In genomic region chrY:22367416-22367815, GRCh38 we compare ENCODE assay signal across 29 cellular contexts. TPM values are rescaled to one million over a fixed set of nuclear protein-coding genes. Genes with fewer than 3 reads are reported as not detected.
"Had no signal": no experiment of that assay in that cellular context is flagged by ENCODE, and none has a peak within 500 bp of the region (broad histone marks: within the 10 kb centered on the region; RNA-seq: fewer than 3 reads in every experiment).

No MANE protein-coding gene starts in this region.

- H3K4me1 Mint-ChIP-seq: activated CD4-positive, alpha-beta memory T cell treated with anti-CD3 and anti-CD28 coated beads, Interleukin-2, amount 10 ng/mL, durations not matched to agents 7 days and 5 days; activated T-helper 17 cell treated with anti-CD3 and anti-CD28 coated beads, Interleukin-2, amount 50 U/mL, for 72 hours; brain; central memory CD8-positive, alpha-beta T cell; IgD-negative memory B cell had no signal

- H3K36me3 Mint-ChIP-seq: activated naive CD8-positive, alpha-beta T cell; brain; IgD-negative memory B cell had no signal

- H3K4me3 ChIP-seq: Peyer's patch had no signal

- H3K36me3 ChIP-seq: Peyer's patch had no signal

- H3K27ac ChIP-seq: Peyer's patch, RWPE1, VCaP had no signal

- H3K27ac Mint-ChIP-seq: activated CD4-positive, alpha-beta memory T cell treated with anti-CD3 and anti-CD28 coated beads, Interleukin-2, amount 10 ng/mL, durations not matched to agents 7 days and 5 days; activated naive CD4-positive, alpha-beta T cell treated with anti-CD3 and anti-CD28 coated beads for 36 hours; activated naive CD8-positive, alpha-beta T cell; activated T-helper 17 cell treated with anti-CD3 and anti-CD28 coated beads, Interleukin-2, amount 50 U/mL, for 72 hours; brain; IgD-negative memory B cell had no signal

- H3K9me3 ChIP-seq: Peyer's patch had no signal

- H3K4me3 Mint-ChIP-seq: activated CD4-positive, alpha-beta memory T cell treated with anti-CD3 and anti-CD28 coated beads, Interleukin-2, amount 10 ng/mL, durations not matched to agents 7 days and 5 days; activated naive CD4-positive, alpha-beta T cell treated with anti-CD3 and anti-CD28 coated beads for 36 hours; activated naive CD8-positive, alpha-beta T cell; activated T-helper 17 cell treated with anti-CD3 and anti-CD28 coated beads, Interleukin-2, amount 50 U/mL, for 72 hours; brain; central memory CD8-positive, alpha-beta T cell; IgD-negative memory B cell had no signal

- DNase-seq: activated CD4-positive, alpha-beta memory T cell treated with anti-CD3 and anti-CD28 coated beads, Interleukin-2, amount 10 ng/mL, durations not matched to agents 7 days and 5 days; activated CD4-positive, alpha-beta T cell treated with anti-CD3 and anti-CD28 coated beads, Interleukin-2, amount 50 U/mL, for 1 hour; activated CD4-positive, CD25-positive, alpha-beta regulatory T cell; activated gamma-delta T cell; activated naive CD4-positive, alpha-beta T cell treated with anti-CD3 and anti-CD28 coated beads for 36 hours; activated T-cell treated with anti-CD3 and anti-CD28 coated beads for 4 hours; activated T-cell treated with anti-CD3 and anti-CD28 coated beads, Interleukin-2, amount 50 U/mL, for 48 hours; KG1; NCI-H1092; NCI-H1417; NCI-H1930; NCI-H226; NCI-H526; NCI-H82; OCI-M1; Peyer's patch; SIG-M5 had no signal

- H3K27me3 ChIP-seq: Peyer's patch had no signal

- ATAC-seq: activated T-helper 17 cell treated with anti-CD3 and anti-CD28 coated beads, Interleukin-2, amount 50 U/mL, for 72 hours had no signal

- H3K27me3 Mint-ChIP-seq: activated CD4-positive, alpha-beta memory T cell treated with anti-CD3 and anti-CD28 coated beads, Interleukin-2, amount 10 ng/mL, durations not matched to agents 7 days and 5 days; activated naive CD8-positive, alpha-beta T cell; activated T-helper 17 cell treated with anti-CD3 and anti-CD28 coated beads, Interleukin-2, amount 50 U/mL, for 72 hours; brain; central memory CD8-positive, alpha-beta T cell; IgD-negative memory B cell had no signal

- H3K9me3 Mint-ChIP-seq: activated CD4-positive, alpha-beta memory T cell treated with anti-CD3 and anti-CD28 coated beads, Interleukin-2, amount 10 ng/mL, durations not matched to agents 7 days and 5 days; activated naive CD4-positive, alpha-beta T cell treated with anti-CD3 and anti-CD28 coated beads for 36 hours; activated T-helper 17 cell treated with anti-CD3 and anti-CD28 coated beads, Interleukin-2, amount 50 U/mL, for 72 hours; brain; IgD-negative memory B cell had no signal

- H3K4me1 ChIP-seq: Peyer's patch had no signal

RNA-seq across cellular contexts. Expression of gene RBMY1J, which starts 35.8 kb away (rescaled TPM):
- total RNA-seq: activated CD4-positive, alpha-beta memory T cell treated with anti-CD3 and anti-CD28 coated beads, Interleukin-2, amount 10 ng/mL, durations not matched to agents 7 days and 5 days; activated CD8-positive, alpha-beta memory T cell treated with anti-CD3 and anti-CD28 coated beads for 36 hours; activated naive CD4-positive, alpha-beta T cell treated with anti-CD3 and anti-CD28 coated beads for 36 hours; activated T-helper 17 cell treated with anti-CD3 and anti-CD28 coated beads, Interleukin-2, amount 50 U/mL, for 72 hours; astrocyte; MCF 10A; NCI-H460; Peyer's patch; T-helper 2 cell treated with Interferon-gamma antibody and Interleukin-4, amounts not matched to agents 100 ng/mL and 5 ng/mL, for 36 hours had no signal
